7 cellular contexts compared by ENCODE assay signal in genomic region chr3:81743096-81744025, GRCh38. TPM values are rescaled to one million over a fixed set of nuclear protein-coding genes. Genes with fewer than 3 reads are reported as not detected.
DNase-seq lines count a peak whose midpoint lies in the region; ATAC-seq and TF ChIP-seq lines count a peak whose summit lies in the region.

No MANE protein-coding gene starts in this region.

- WGBS in IMR-90 (ENCODE audit: extremely low coverage in 2 of 2, insufficient read length in 1 of 2), 2 experiments = no CpG with 5 or more reads among the region's 5 CpGs
- 33 to 41% methylated on average over 5 of the region's 5 CpGs for WGBS in body of pancreas, 2 donors
- WGBS in transverse colon (ENCODE audit: low coverage in 1 of 2), 2 donors = 61 to 65% methylated on average over 5 of the region's 5 CpGs

- DNase-seq in IMR-90 (peak; percentile 98), body of pancreas (peak; percentile 40 to 70 (median 50)), kidney epithelial cell (ENCODE audit: low read depth) (peak; percentile 78), transverse colon (no peak), hippocampal formation (lab: John Stamatoyannopoulos, UW) (no peak)
- no peak for DNase-seq in central memory CD4-positive, alpha-beta T cell

- intact Hi-C loops in IMR-90 (cut with micrococcal nuclease) (loop anchor here (1.0 to 2.0 kb wide), 2 partner anchors 15 to 18 kb away; partner anchors contain the start of gene GBE1), body of pancreas (cut with DNase I) (no loop called here), transverse colon (cut with DNase I; ENCODE audit: low total_unique reads) (no loop called here)

- H3K23ac ChIP-seq in IMR-90 (ENCODE audit: low read depth, low read length) = peak overlapping the region; percentile 96

- POLR2A ChIA-PET in IMR-90 (lab: Charles Lee; ENCODE audit: unreplicated experiment) = interaction anchor here (0.7 kb wide), 1 partner anchor 58 kb away, joined by 4 read pairs; no protein-coding TSS in a partner anchor

- H2BK5ac ChIP-seq in IMR-90 (ENCODE audit: low read depth, low read length, poor library complexity, severe bottlenecking) = peak overlapping the region; percentile 99

- H3K79me1 ChIP-seq in IMR-90 (ENCODE audit: low read depth in 1 of 2, low read length in 2 of 2) = peaks cover 13 to 30% of the 10 kb centered on the region in 2 experiments

- peak overlapping the region; percentile 82 for H2AK5ac ChIP-seq in IMR-90 (ENCODE audit: low read depth, low read length)

- no peak overlapping the region for H2AFZ ChIP-seq in IMR-90 (replicated peaks; ENCODE audit: low read length, poor library complexity)

- H4K91ac ChIP-seq in IMR-90 (ENCODE audit: insufficient read depth, low read depth, low read length) = peak overlapping the region; percentile 93

- no peaks in the 10 kb centered on the region for H4K20me1 ChIP-seq in IMR-90 (ENCODE audit: insufficient read depth, low read length)

- H3K27me3 ChIP-seq in IMR-90 (ENCODE audit: control insufficient read depth, insufficient read depth, low read length) = no peaks in the 10 kb centered on the region
- H3K27me3 ChIP-seq in body of pancreas = no peaks in the 10 kb centered on the region
- no peaks in the 10 kb centered on the region for H3K27me3 ChIP-seq in kidney epithelial cell (ENCODE audit: control insufficient read depth, insufficient read depth, low read length)
- H3K27me3 ChIP-seq in transverse colon = no peaks in the 10 kb centered on the region

- dilution Hi-C loops in IMR-90 (cut with HindIII; ENCODE audit: low sequenced_read_pairs, unreplicated experiment) = no loop called here

- H3K4me1 ChIP-seq in IMR-90 (ENCODE audit: control insufficient read depth, insufficient read depth, low read length) = peaks cover 17% of the 10 kb centered on the region
- peaks cover 24% of the 10 kb centered on the region for H3K4me1 ChIP-seq in body of pancreas
- peaks cover 4 to 29% (median 15%) of the 10 kb centered on the region in 4 donors for H3K4me1 ChIP-seq in transverse colon

- H3K9ac ChIP-seq in IMR-90 (ENCODE audit: low read depth, low read length) = no peak overlapping the region

- H3K9me3 ChIP-seq in IMR-90 (ENCODE audit: control insufficient read depth, insufficient read depth, low read length) (no peaks in the 10 kb centered on the region), body of pancreas (no peaks in the 10 kb centered on the region), transverse colon (no peaks in the 10 kb centered on the region)

- peak overlapping the region; percentile 52; the same call in 1 of the 2 replicates for H3K4me2 ChIP-seq in IMR-90 (ENCODE audit: low read depth, low read length)

- H4K5ac ChIP-seq in IMR-90 (ENCODE audit: low read depth, low read length) = peak overlapping the region; percentile 96; the same call in 1 of the 2 replicates

- no peaks in the 10 kb centered on the region for H3K9me1 ChIP-seq in IMR-90 (ENCODE audit: insufficient read depth, low read length)

- peak overlapping the region; percentile 92 for H3K4ac ChIP-seq in IMR-90 (ENCODE audit: low read depth, low read length)

- peak; percentile 80 for ATAC-seq in IMR-90 (ENCODE audit: low read depth)
- peak; percentile 77 for ATAC-seq in body of pancreas
- no peak for ATAC-seq in GM21717 (IDR thresholded peaks at IDR 0.05; ENCODE audit: unreplicated experiment)

- H3K18ac ChIP-seq in IMR-90 (ENCODE audit: low read depth, low read length) = peak overlapping the region; percentile 100

- H3K27ac ChIP-seq in IMR-90 (ENCODE audit: insufficient read depth, low read length) (peak overlapping the region; percentile 58; the same call in 1 of the 2 replicates), body of pancreas (peak overlapping the region in 3 of 4 donors; percentile 18 to 38 (median 22)), transverse colon (peak overlapping the region; percentile 52 to 72 (median 67))

- TF ChIP-seq CTCF in IMR-90 (conservative IDR thresholded peaks at IDR 0.05; ENCODE audit: low read depth, low read length) = no peak
- no peak for TF ChIP-seq CTCF in body of pancreas (IDR thresholded peaks at IDR 0.05)
- TF ChIP-seq CTCF in kidney epithelial cell (IDR thresholded peaks at IDR 0.05; ENCODE audit: insufficient read depth, low read length, poor library complexity, severe bottlenecking) = no peak
- TF ChIP-seq CTCF in transverse colon (IDR thresholded peaks at IDR 0.05) = no peak

- no TSS peak for BruUV-seq in IMR-90 (replicated peaks; lab: Mats Ljungman, UMichigan)

- peaks cover 1% of the 10 kb centered on the region; the same call in 1 of the 2 replicates for H3K36me3 ChIP-seq in IMR-90 (ENCODE audit: control insufficient read depth, insufficient read depth, low read length)
- H3K36me3 ChIP-seq in body of pancreas (replicated peaks in 1 of 2; ENCODE audit: insufficient read depth in 1 of 2, low read depth in 2 of 2) = no peaks in the 10 kb centered on the region
- no peaks in the 10 kb centered on the region for H3K36me3 ChIP-seq in kidney epithelial cell (ENCODE audit: control insufficient read depth, insufficient read depth, low read length)
- no peaks in the 10 kb centered on the region for H3K36me3 ChIP-seq in transverse colon

- TF ChIP-seq RAD21 in IMR-90 (IDR thresholded peaks at IDR 0.05; ENCODE audit: low read length) = no peak

- H4K8ac ChIP-seq in IMR-90 (ENCODE audit: low read depth in 2 of 2, low read length in 2 of 2) = peak overlapping the region; percentile 67 to 90

- H2BK20ac ChIP-seq in IMR-90 (ENCODE audit: low read depth, low read length) = peak overlapping the region; percentile 99

- H3K14ac ChIP-seq in IMR-90 (replicated peaks; ENCODE audit: low read depth, low read length) = peak overlapping the region; percentile 86

- no peak for TF ChIP-seq EP300 in transverse colon (IDR thresholded peaks at IDR 0.05; ENCODE audit: low read depth)

- no peak overlapping the region for H2AK9ac ChIP-seq in IMR-90 (replicated peaks; ENCODE audit: low read depth, low read length, poor library complexity)

- H2BK120ac ChIP-seq in IMR-90 (ENCODE audit: low read depth, low read length) = peak overlapping the region; percentile 98

- peak overlapping the region; percentile 85 for H3K56ac ChIP-seq in IMR-90 (ENCODE audit: extremely low read depth, insufficient read depth, low read length)

- CTCF ChIA-PET in IMR-90 (lab: Yijun Ruan, JAX) = no interaction called here

- H2BK15ac ChIP-seq in IMR-90 (ENCODE audit: low read depth, low read length) = peak overlapping the region; percentile 88; the same call in 2 of the 3 replicates

- in situ Hi-C loops in IMR-90 (cut with MboI; ENCODE audit: low sequenced_read_pairs) = no loop called here
- in situ Hi-C loops in transverse colon (cut with MboI; ENCODE audit: low pct_ligation_motif_present in 1 of 4, low pct_unique_long_range_greater_than_20kb in 1 of 4, low sequenced_read_pairs in 3 of 4) = no loop called here

- H3K4me3 ChIP-seq in IMR-90 (ENCODE audit: insufficient read depth, low read depth, low read length) (no peak overlapping the region), body of pancreas (no peak overlapping the region), kidney epithelial cell (ENCODE audit: low read depth, low read length) (no peak overlapping the region), transverse colon (no peak overlapping the region)

- TF ChIP-seq POLR2A in IMR-90 (IDR thresholded peaks at IDR 0.05; ENCODE audit: low read depth, low read length) (no peak), body of pancreas (IDR thresholded peaks at IDR 0.05) (no peak), transverse colon (IDR thresholded peaks at IDR 0.05) (no peak)

TF ChIP-seq in IMR-90, 13 proteins besides CTCF, POLR2A, EP300 and RAD21:
- TF ChIP-seq RCOR1 (IDR thresholded peaks at IDR 0.05; ENCODE audit: insufficient replicate concordance, low read length) = no peak
- peak; percentile 78 for TF ChIP-seq CEBPB (IDR thresholded peaks at IDR 0.05; ENCODE audit: low read depth, low read length)
- no peak for TF ChIP-seq SMC3 (IDR thresholded peaks at IDR 0.05; ENCODE audit: low read depth, low read length)
- no peak for TF ChIP-seq CHD1 (IDR thresholded peaks at IDR 0.05; ENCODE audit: low read depth, low read length)
- TF ChIP-seq MAZ (IDR thresholded peaks at IDR 0.05; ENCODE audit: borderline replicate concordance, low read depth, low read length) = no peak
- TF ChIP-seq BHLHE40 (IDR thresholded peaks at IDR 0.05; ENCODE audit: low read depth, low read length) = peak; percentile 68; the same call in 1 of the 2 replicates
- no peak for TF ChIP-seq RFX5 (IDR thresholded peaks at IDR 0.05; ENCODE audit: low read depth, low read length)
- peak; percentile 98 for TF ChIP-seq NFE2L2 (IDR thresholded peaks at IDR 0.05; ENCODE audit: low read depth, low read length)
- TF ChIP-seq USF2 (IDR thresholded peaks at IDR 0.05; ENCODE audit: low read depth, low read length) = peak; percentile 56; the same call in 1 of the 2 replicates
- peak; percentile 80 for TF ChIP-seq FOS (IDR thresholded peaks at IDR 0.05; ENCODE audit: low read depth, low read length)
- TF ChIP-seq MXI1 (IDR thresholded peaks at IDR 0.05; ENCODE audit: borderline replicate concordance, low read depth, low read length) = no peak
- peak; percentile 72 for TF ChIP-seq MAFK (IDR thresholded peaks at IDR 0.05; ENCODE audit: low read depth, low read length)
TF ChIP-seq in IMR-90: peak in this region for 6.

RNA-seq across cellular contexts. Expression of gene GBE1, which starts 18.1 kb away (rescaled TPM):
- total RNA-seq in IMR-90 (2012; rRNA removed) (90.3 and 122 TPM in 2 replicates), body of pancreas (10 to 100 TPM in 1 of 2 donors, 1 to 10 TPM in 1; 9.6 to 15.8 TPM), kidney epithelial cell (27.6 and 30.8 TPM in 2 replicates), transverse colon (10 to 100 TPM in 3 of 4 donors, 1 to 10 TPM in 1; 3.0 to 24.3 (median 16.7) TPM)
- 26.5 and 36.7 TPM in 2 replicates for polyA plus RNA-seq in IMR-90 (2012; rRNA removed)
- 5.6 and 6.6 TPM in 2 replicates for polyA plus RNA-seq in IMR-90 (2012; cell fraction: cytosol; rRNA removed)
- 2.0 and 25.1 TPM in 2 replicates for polyA plus RNA-seq in IMR-90 (2012; cell fraction: nucleus; rRNA removed; ENCODE audit: low replicate concordance)

Comparison
In these comparisons a context has a peak if more than half of its experiments do, and no peak if none do; other contexts are left out.
1. DNase-seq: peak in IMR-90 (single experiment), body of pancreas (4 of 4) and kidney epithelial cell (single experiment); none in transverse colon (single experiment), central memory CD4-positive, alpha-beta T cell (single experiment) and hippocampal formation (0 of 2).
2. Peak in every context shown above with its lines, with median percentiles within 50 percentile points of each other: H3K27ac ChIP-seq.